Comparison of ENCODE assay signal across 9 cellular contexts in the genomic region with DNA sequence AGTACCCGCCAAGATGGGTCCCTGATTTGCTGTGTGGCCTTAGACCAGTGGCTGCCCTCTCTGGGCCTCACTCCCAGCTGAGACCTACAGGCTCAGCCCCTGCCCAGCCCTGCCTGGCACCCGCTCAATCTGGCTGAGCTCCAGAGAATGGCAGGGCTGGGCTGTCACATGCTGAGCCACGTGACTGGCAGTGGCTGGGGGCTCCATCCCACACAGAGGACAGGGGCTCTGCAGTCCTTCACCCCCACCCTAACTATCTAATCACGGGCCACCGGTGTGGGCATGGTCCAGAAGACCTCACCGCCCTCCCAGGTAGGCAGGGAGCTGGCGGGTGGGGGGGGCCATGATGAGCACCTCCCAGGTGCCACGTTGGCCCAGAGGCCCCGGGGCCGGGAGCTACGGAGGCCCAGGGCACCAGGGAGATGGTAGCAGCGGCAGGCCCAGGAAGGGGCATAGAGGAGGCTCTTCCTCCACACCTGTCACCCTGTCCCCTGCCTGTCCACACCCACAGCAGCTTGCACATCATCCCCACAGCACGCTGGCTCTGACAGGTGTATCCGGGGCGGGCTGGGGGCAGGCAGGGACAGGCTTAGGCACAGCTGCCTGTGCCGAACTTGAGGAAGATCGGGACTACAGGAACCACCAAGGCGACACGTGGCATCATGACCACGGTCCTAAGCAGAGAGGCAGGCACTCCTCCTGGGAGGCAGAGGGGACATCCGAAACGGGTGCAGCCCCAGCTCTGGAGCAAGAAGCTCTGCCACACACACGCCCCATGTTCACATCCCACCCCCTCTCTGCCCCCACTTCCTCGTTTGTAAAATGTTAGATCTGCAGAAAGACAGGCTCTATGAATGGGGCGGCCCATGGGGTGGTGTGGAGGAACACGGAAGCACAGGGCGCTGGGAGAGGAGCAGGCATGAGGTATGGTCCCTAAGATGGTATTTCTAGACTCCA. TPM values are rescaled to one million over a fixed set of nuclear protein-coding genes. Genes with fewer than 3 reads are reported as not detected.
A peak's percentile ranks its signal among the peaks of the same experiment; 100 is the strongest.
DNase-seq lines count a peak whose midpoint lies in the region; ATAC-seq, FAIRE-seq and TF ChIP-seq lines count a peak whose summit lies in the region.
"Had no signal": no experiment of that assay in that cellular context is flagged by ENCODE, and none has a peak within 500 bp of the region (broad histone marks: within the 10 kb centered on the region; RNA-seq: fewer than 3 reads in every experiment).

No MANE protein-coding gene starts in this region.

- H3K9me3 ChIP-seq in Panc1 (ENCODE audit: control insufficient read depth, insufficient read depth, low read depth, low read length) (no peaks in the 10 kb centered on the region), kidney (ENCODE audit: control insufficient read depth in 1 of 2, low read length in 2 of 2) (no peaks in the 10 kb centered on the region), thyroid gland (no peaks in the 10 kb centered on the region), MG63 (no peaks in the 10 kb centered on the region)

- POLR2A ChIA-PET in Panc1 (lab: Charles Lee), result no interaction called here

- ATAC-seq in Panc1, result no peak
- no peak for ATAC-seq in HG03039 (IDR thresholded peaks at IDR 0.05; ENCODE audit: unreplicated experiment)

- H3K4me3 ChIP-seq in Panc1 (ENCODE audit: low read depth in 2 of 2, low read length in 2 of 2), result no peak overlapping the region
- H3K4me3 ChIP-seq in kidney (ENCODE audit: low read length in 2 of 2), result peak overlapping the region in 1 of 2 donors; percentile 15
- H3K4me3 ChIP-seq in thyroid gland (replicated peaks in 1 of 3), result no peak overlapping the region
- no peak overlapping the region for H3K4me3 ChIP-seq in MG63

- no peak for FAIRE-seq in kidney (lab: Jason Lieb, UNC)

- H3K27me3 ChIP-seq in Panc1 (ENCODE audit: control insufficient read depth, insufficient read depth, low read length) (no peaks in the 10 kb centered on the region), thyroid gland (no peaks in the 10 kb centered on the region), MG63 (no peaks in the 10 kb centered on the region)

- WGBS in thyroid gland, 2 donors, result 80 to 86% methylated on average over 17 to 21 of the region's 27 CpGs

- DNase-seq in NCI-H2107 (lab: John Stamatoyannopoulos, UW), result peak; percentile 35
- DNase-seq in NCI-H2107 treated with DMSO at 0.1 percent for 48 hours (lab: John Stamatoyannopoulos, UW; ENCODE audit: unreplicated experiment), result no peak
- DNase-seq in Panc1 (ENCODE audit: low read depth, low spot score), result no peak
- peak; percentile 82 for DNase-seq in kidney
- peak; percentile 49 to 57 for DNase-seq in thyroid gland
- DNase-seq in MG63, result no peak
- no peak for DNase-seq in GDM1 (lab: John Stamatoyannopoulos, UW)
- DNase-seq: activated CD8-positive, alpha-beta memory T cell treated with anti-CD3 and anti-CD28 coated beads, Interleukin-2, amount 50 U/mL, for 48 hours had no signal

- in situ Hi-C loops in Panc1 (cut with HindIII; ENCODE audit: low pct_unique_long_range_greater_than_20kb, low sequenced_read_pairs), result no loop called here

- TF ChIP-seq POLR2A in thyroid gland (IDR thresholded peaks at IDR 0.05), result no peak

- TF ChIP-seq CTCF in Panc1 (IDR thresholded peaks at IDR 0.05) (no peak), kidney (IDR thresholded peaks at IDR 0.05; ENCODE audit: borderline replicate concordance, extremely low read depth, insufficient read depth) (no peak), thyroid gland (IDR thresholded peaks at IDR 0.05) (no peak)

- H3K4me1 ChIP-seq in Panc1 (ENCODE audit: control insufficient read depth, insufficient read depth, low read length) (peaks cover 61% of the 10 kb centered on the region), kidney (ENCODE audit: control insufficient read depth in 1 of 2, insufficient read depth in 1 of 2, low read depth in 1 of 2, low read length in 2 of 2) (peaks cover 18 to 34% of the 10 kb centered on the region in 2 donors), thyroid gland (peaks cover 16 to 46% of the 10 kb centered on the region in 2 donors)

- H3K27ac ChIP-seq in Panc1 (ENCODE audit: low read length), result peak overlapping the region; percentile 92
- H3K27ac ChIP-seq in kidney (ENCODE audit: low read depth in 2 of 2, low read length in 2 of 2), result peak overlapping the region in 1 of 2 donors; percentile 34
- H3K27ac ChIP-seq in thyroid gland, result peak overlapping the region in 1 of 3 donors; percentile 94

- intact Hi-C loops in Panc1 (cut with micrococcal nuclease; ENCODE audit: unreplicated experiment) (no loop called here), kidney (cut with DNase I) (no loop called here), thyroid gland (cut with DNase I) (loop anchor here (10.0 kb wide), 1 partner anchor 206 kb away; the partner anchor contains the start of gene KMT5B)

- H3K36me3 ChIP-seq in Panc1 (ENCODE audit: control insufficient read depth, insufficient read depth, low read length) (no peaks in the 10 kb centered on the region), kidney (ENCODE audit: control insufficient read depth in 1 of 2, insufficient read depth in 2 of 2, low read length in 2 of 2) (no peaks in the 10 kb centered on the region), thyroid gland (no peaks in the 10 kb centered on the region), MG63 (peaks cover 2% of the 10 kb centered on the region)

- BruUV-seq in Panc1 (replicated peaks; lab: Mats Ljungman, UMichigan), result no TSS peak

- H3K9ac ChIP-seq in kidney (ENCODE audit: low read length in 2 of 2), result peak overlapping the region in 1 of 2 donors; percentile 26

- CTCF ChIA-PET in Panc1 (lab: Charles Lee), result interaction anchor here (1.0 kb wide), 1 partner anchor 53 kb away, joined by 4 read pairs; no protein-coding TSS in a partner anchor

RNA-seq across cellular contexts. Expression of gene ALDH3B1, which starts 1.5 kb away (rescaled TPM):
- 18.3 TPM for total RNA-seq in Panc1 (2021; ENCODE audit: unreplicated experiment)
- polyA plus RNA-seq in Panc1 (2012; ENCODE audit: insufficient read length), result 25.3 TPM
- 42.7 TPM for total RNA-seq in kidney
- polyA plus RNA-seq in kidney (ENCODE audit: insufficient read depth, low read depth, low replicate concordance), result 20.9 TPM
- total RNA-seq in thyroid gland, result 1 to 10 TPM; 3.0 to 6.6 (median 3.5) TPM
- total RNA-seq in MG63 (2014; rRNA removed; shearing (Covaris generic); ENCODE audit: low replicate concordance), result 7.5 and 14.0 TPM in 2 replicates

RNA-seq across cellular contexts. Expression of gene UNC93B1, which starts 4.8 kb away (rescaled TPM):
- total RNA-seq in Panc1 (2021; ENCODE audit: unreplicated experiment), result 54.1 TPM
- 74.9 TPM for polyA plus RNA-seq in Panc1 (2012; ENCODE audit: insufficient read length)
- total RNA-seq in kidney, result 67.9 TPM
- 21.3 TPM for polyA plus RNA-seq in kidney (ENCODE audit: insufficient read depth, low read depth, low replicate concordance)
- 10 to 100 TPM; 25.7 to 49.2 (median 36.3) TPM for total RNA-seq in thyroid gland
- total RNA-seq in MG63 (2014; rRNA removed; shearing (Covaris generic); ENCODE audit: low replicate concordance), result 21.0 and 37.7 TPM in 2 replicates

RNA-seq across cellular contexts. Expression of gene NDUFS8, which starts 21.8 kb away (rescaled TPM):
- total RNA-seq in Panc1 (2021; ENCODE audit: unreplicated experiment) (289 TPM), kidney (144 TPM), thyroid gland (100 to 1,000 TPM; 222 to 310 (median 254) TPM)
- 558 TPM for polyA plus RNA-seq in Panc1 (2012; ENCODE audit: insufficient read length)
- 472 TPM for polyA plus RNA-seq in kidney (ENCODE audit: insufficient read depth, low read depth, low replicate concordance)
- 218 and 256 TPM in 2 replicates for total RNA-seq in MG63 (2014; rRNA removed; shearing (Covaris generic); ENCODE audit: low replicate concordance)

RNA-seq across cellular contexts. Expression of gene TCIRG1, which starts 30.2 kb away (rescaled TPM):
- total RNA-seq in Panc1 (2021; ENCODE audit: unreplicated experiment) (158 TPM), kidney (97.1 TPM), thyroid gland (100 to 1,000 TPM in 3 of 4 donors, 10 to 100 TPM in 1; 74.8 to 141 (median 121) TPM)
- 192 TPM for polyA plus RNA-seq in Panc1 (2012; ENCODE audit: insufficient read length)
- 36.3 TPM for polyA plus RNA-seq in kidney (ENCODE audit: insufficient read depth, low read depth, low replicate concordance)
- total RNA-seq in MG63 (2014; rRNA removed; shearing (Covaris generic); ENCODE audit: low replicate concordance), result 26.4 and 36.9 TPM in 2 replicates

Comparison
In these comparisons a context has a peak if more than half of its experiments do, and no peak if none do; other contexts are left out.
1. DNase-seq: peak in NCI-H2107 (single experiment), kidney (single experiment) and thyroid gland (2 of 2); none in NCI-H2107 treated with DMSO at 0.1 percent for 48 hours (single experiment), Panc1 (single experiment), MG63 (single experiment) and GDM1 (single experiment).